Comparison of ENCODE assay signal across 14 cellular contexts in the genomic region with DNA sequence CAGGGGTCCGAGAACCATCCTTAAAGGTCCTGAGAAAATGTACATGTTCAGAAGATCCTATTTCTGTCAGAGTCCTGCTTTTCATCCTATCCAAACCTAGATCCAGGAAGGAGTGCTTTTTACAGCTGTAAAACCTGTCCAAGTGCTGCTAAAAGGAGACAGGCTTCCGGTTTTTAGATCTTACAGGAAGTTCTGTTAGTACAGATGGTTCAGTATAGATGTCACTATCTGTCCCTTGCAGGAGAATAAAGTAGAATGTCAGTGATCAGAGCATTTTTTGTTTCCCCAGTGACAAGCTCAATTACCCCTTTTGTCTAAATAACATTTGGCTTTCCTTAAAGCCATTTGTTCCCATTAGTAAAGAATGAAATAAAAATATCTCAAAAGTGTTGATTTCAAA.
DNase-seq lines count a peak whose midpoint lies in the region; TF ChIP-seq lines count a peak whose summit lies in the region.
"Had no signal": no experiment of that assay in that cellular context is flagged by ENCODE, and none has a peak within 500 bp of the region (broad histone marks: within the 10 kb centered on the region; RNA-seq: fewer than 3 reads in every experiment).

No MANE protein-coding gene starts in this region.

- DNase-seq in GDM1 (lab: John Stamatoyannopoulos, UW) (peak; percentile 66), OCI-LY7 (ENCODE audit: low spot score) (peak; percentile 12), dermis blood vessel endothelial cell (peak; percentile 31), sigmoid colon (no peak), neuronal stem cell (ENCODE audit: low spot score) (no peak), NCI-H524 treated with DMSO at 0.1 percent for 48 hours (lab: John Stamatoyannopoulos, UW) (no peak), ACHN (no peak), G401 (ENCODE audit: low spot score) (no peak)
- DNase-seq: CD4-positive, CD25-positive, alpha-beta regulatory T cell; HCEC 1CT; NCI-H1417 treated with DMSO at 0.1 percent for 48 hours; NCI-H510A; NCI-H82; SHP77 treated with DMSO at 0.1 percent for 48 hours had no signal

- no peak overlapping the region for H2BK15ac ChIP-seq in neuronal stem cell (ENCODE audit: low read length)

- no peak overlapping the region for H3K18ac ChIP-seq in neuronal stem cell (ENCODE audit: low read length)

- H2BK5ac ChIP-seq in neuronal stem cell (ENCODE audit: low read length) = no peak overlapping the region

- no peak overlapping the region for H2AK5ac ChIP-seq in neuronal stem cell (ENCODE audit: low read depth, low read length)

- in situ Hi-C loops in ACHN (cut with HindIII; ENCODE audit: low pct_ligation_motif_present, low pct_unique_long_range_greater_than_20kb, low sequenced_read_pairs) (no loop called here), G401 (cut with HindIII; ENCODE audit: low sequenced_read_pairs) (no loop called here)

- no peaks in the 10 kb centered on the region for H3K79me1 ChIP-seq in neuronal stem cell (ENCODE audit: low read depth, low read length)

- no peaks in the 10 kb centered on the region for H4K20me1 ChIP-seq in OCI-LY7 (ENCODE audit: insufficient read depth, low read length)

- WGBS in sigmoid colon, 2 donors = 55 to 62% methylated on average over 2 of the region's 2 CpGs
- no CpG with 5 or more reads among the region's 2 CpGs for WGBS in neuronal stem cell (ENCODE audit: extremely low coverage in 2 of 2, insufficient read length in 2 of 2, insufficient replicate concordance in 1 of 2), 2 donors

- TF ChIP-seq POLR2A in sigmoid colon (IDR thresholded peaks at IDR 0.05) = no peak

- H3K36me3 ChIP-seq in OCI-LY7 (ENCODE audit: insufficient read depth, low read length) (no peaks in the 10 kb centered on the region), sigmoid colon (peaks cover 0 to 14% (median 7%) of the 10 kb centered on the region in 4 donors), neuronal stem cell (replicated peaks in 1 of 2; ENCODE audit: control insufficient read depth in 2 of 2, insufficient read depth in 2 of 2, low read length in 2 of 2) (no peaks in the 10 kb centered on the region)

- no peak overlapping the region for H3K27ac ChIP-seq in OCI-LY7 (ENCODE audit: low read depth, low read length, poor library complexity, severe bottlenecking)
- H3K27ac ChIP-seq in sigmoid colon = peak overlapping the region; percentile 83 to 99 (median 90)
- H3K27ac ChIP-seq in neuronal stem cell (replicated peaks; ENCODE audit: low read length) = no peak overlapping the region

- H4K8ac ChIP-seq in neuronal stem cell (ENCODE audit: low read depth, low read length) = no peak overlapping the region

- H2BK120ac ChIP-seq in neuronal stem cell (ENCODE audit: low read depth, low read length) = no peak overlapping the region

- no peak overlapping the region for H3K9ac ChIP-seq in neuronal stem cell (ENCODE audit: low read depth, low read length, poor library complexity)

- H3K4me2 ChIP-seq in OCI-LY7 (ENCODE audit: low read length) = no peak overlapping the region
- H3K4me2 ChIP-seq in neuronal stem cell (ENCODE audit: insufficient read depth, low read length, poor library complexity, severe bottlenecking) = no peak overlapping the region

- H3K4me3 ChIP-seq in OCI-LY7 (ENCODE audit: low read depth, low read length, poor library complexity, severe bottlenecking) (no peak overlapping the region), sigmoid colon (no peak overlapping the region), neuronal stem cell (ENCODE audit: low read length in 2 of 2) (no peak overlapping the region)

- no peak overlapping the region for H2BK12ac ChIP-seq in neuronal stem cell (ENCODE audit: low read length)

- no TSS peak for BruUV-seq in OCI-LY7 (replicated peaks; lab: Mats Ljungman, UMichigan)

- H3K4ac ChIP-seq in neuronal stem cell (ENCODE audit: low read length) = no peak overlapping the region

- no peaks in the 10 kb centered on the region for H3K79me2 ChIP-seq in OCI-LY7 (ENCODE audit: insufficient read depth, low read depth, low read length)

- no peak overlapping the region for H3K14ac ChIP-seq in neuronal stem cell (ENCODE audit: low read length)

- H3K9me2 ChIP-seq in OCI-LY7 (ENCODE audit: insufficient read depth, low read length) = no peaks in the 10 kb centered on the region

- H3K9me3 ChIP-seq in OCI-LY7 (ENCODE audit: low read length) (no peaks in the 10 kb centered on the region), sigmoid colon (no peaks in the 10 kb centered on the region), neuronal stem cell (replicated peaks in 1 of 2; ENCODE audit: control insufficient read depth in 2 of 2, insufficient read depth in 1 of 2, low read depth in 1 of 2, low read length in 2 of 2) (no peaks in the 10 kb centered on the region)

- TF ChIP-seq EP300 in sigmoid colon (IDR thresholded peaks at IDR 0.05) = no peak

- CTCF ChIA-PET in OCI-LY7 (lab: Charles Lee; ENCODE audit: unreplicated experiment) = no interaction called here

- H2AFZ ChIP-seq in OCI-LY7 (ENCODE audit: low read length) (peak overlapping the region; percentile 36; the same call in 1 of the 2 replicates), neuronal stem cell (ENCODE audit: low read length) (no peak overlapping the region)

- H3K4me1 ChIP-seq in OCI-LY7 (ENCODE audit: insufficient read depth, low read length, poor library complexity, severe bottlenecking) = peaks cover 6% of the 10 kb centered on the region
- H3K4me1 ChIP-seq in sigmoid colon = peaks cover 0 to 100% (median 93%) of the 10 kb centered on the region in 4 donors
- H3K4me1 ChIP-seq in neuronal stem cell (ENCODE audit: control insufficient read depth in 2 of 2, insufficient read depth in 1 of 2, low read depth in 1 of 2, low read length in 2 of 2) = peaks cover 0 to 8% of the 10 kb centered on the region in 2 donors

- TF ChIP-seq CTCF in OCI-LY7 (conservative IDR thresholded peaks at IDR 0.05; ENCODE audit: low read length) (no peak), sigmoid colon (IDR thresholded peaks at IDR 0.05) (no peak)

- no peak overlapping the region for H3K23ac ChIP-seq in neuronal stem cell (ENCODE audit: low read depth, low read length, poor library complexity)

- no peak overlapping the region for H4K91ac ChIP-seq in neuronal stem cell (ENCODE audit: low read depth, low read length, poor library complexity)

- POLR2A ChIA-PET in OCI-LY7 (lab: Charles Lee) = no interaction called here

- H3K27me3 ChIP-seq in sigmoid colon (no peaks in the 10 kb centered on the region), neuronal stem cell (ENCODE audit: control insufficient read depth in 3 of 3, insufficient read depth in 3 of 3, low read depth in 1 of 3, low read length in 3 of 3) (no peaks in the 10 kb centered on the region)

- intact Hi-C loops in OCI-LY7 (cut with micrococcal nuclease; ENCODE audit: unreplicated experiment) (no loop called here), sigmoid colon (cut with DNase I) (no loop called here)

Comparison
In these comparisons a context has a peak if more than half of its experiments do, and no peak if none do; other contexts are left out.
1. DNase-seq: peak in GDM1 (single experiment), OCI-LY7 (single experiment) and dermis blood vessel endothelial cell (single experiment); none in sigmoid colon (single experiment), neuronal stem cell (single experiment), NCI-H524 treated with DMSO at 0.1 percent for 48 hours (single experiment), ACHN (single experiment) and G401 (single experiment).
2. H3K27ac ChIP-seq: peak in sigmoid colon (4 of 4); none in OCI-LY7 (single experiment) and neuronal stem cell (single experiment).